Comparison of ENCODE assay signal across 18 cellular contexts in the genomic region with DNA sequence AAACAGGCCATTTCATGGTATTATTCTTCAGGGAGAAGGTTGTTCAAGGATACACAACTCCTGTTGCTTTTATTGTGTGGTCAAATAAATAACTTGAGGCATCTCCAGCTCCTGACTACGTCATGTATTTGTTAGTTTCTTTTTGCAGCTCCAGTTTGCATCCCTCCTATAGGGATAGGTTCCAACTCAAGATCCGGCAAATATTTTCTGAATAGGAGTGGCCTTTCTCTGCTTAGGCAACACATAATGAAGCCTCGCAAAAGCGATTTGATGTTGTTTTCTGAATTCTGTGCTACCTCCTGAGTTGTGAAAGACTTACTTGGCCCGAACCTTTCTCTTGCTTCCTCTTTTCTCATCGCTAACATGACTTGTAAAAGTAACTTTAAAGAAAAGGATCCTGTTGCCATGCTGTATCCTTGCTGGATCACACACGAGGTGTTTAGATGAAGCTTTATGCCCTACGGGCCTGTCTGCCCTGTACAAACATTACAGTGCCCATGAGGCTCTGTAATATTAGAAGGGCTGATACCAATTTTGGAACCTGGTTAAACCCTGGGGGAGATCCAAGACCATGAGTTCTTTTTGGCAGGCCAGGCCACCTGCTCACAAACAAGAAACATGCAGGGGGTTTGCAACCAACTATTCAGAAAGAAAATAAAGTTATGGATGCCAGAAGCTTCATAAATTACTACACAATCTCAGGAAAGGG.
DNase-seq lines count a peak whose midpoint lies in the region; ATAC-seq, FAIRE-seq and TF ChIP-seq lines count a peak whose summit lies in the region.
"Had no signal": no experiment of that assay in that cellular context is flagged by ENCODE, and none has a peak within 500 bp of the region (broad histone marks: within the 10 kb centered on the region; RNA-seq: fewer than 3 reads in every experiment).

No MANE protein-coding gene starts in this region.

- H3K4me1 ChIP-seq in ACC112 (ENCODE audit: control insufficient read depth, insufficient read depth, low read length, unreplicated experiment) (no peaks in the 10 kb centered on the region), left lung (no peaks in the 10 kb centered on the region)

- H3K27me3 ChIP-seq in ACC112 (ENCODE audit: insufficient read depth, low read length): no peaks in the 10 kb centered on the region
- no peaks in the 10 kb centered on the region for H3K27me3 ChIP-seq in left lung

- H3K79me2 ChIP-seq in ACC112 (ENCODE audit: control insufficient read depth, insufficient read depth, low read length, unreplicated experiment): no peaks in the 10 kb centered on the region

- no peak for FAIRE-seq in D721Med (lab: Jason Lieb, UNC)
- FAIRE-seq: TTC549 had no signal

- no peaks in the 10 kb centered on the region for H3K9me3 ChIP-seq in left lung

- no peaks in the 10 kb centered on the region for H3K36me3 ChIP-seq in ACC112 (ENCODE audit: insufficient read depth, low read length)
- H3K36me3 ChIP-seq in left lung: no peaks in the 10 kb centered on the region

- TF ChIP-seq CTCF in VCaP (conservative IDR thresholded peaks at IDR 0.05) (no peak), left lung (IDR thresholded peaks at IDR 0.05) (no peak), D721Med (IDR thresholded peaks at IDR 0.05; ENCODE audit: insufficient read depth, missing control alignments) (no peak)

- H3K27ac ChIP-seq in ACC112 (ENCODE audit: low read depth, low read length): no peak overlapping the region
- peak overlapping the region; percentile 20; the same call in 1 of the 2 replicates for H3K27ac ChIP-seq in VCaP
- no peak overlapping the region for H3K27ac ChIP-seq in left lung
- H3K27ac ChIP-seq: KMS-11 had no signal

- H2AFZ ChIP-seq in ACC112 (ENCODE audit: low read length, unreplicated experiment): peak overlapping the region; percentile 32

- intact Hi-C loops in left lung (cut with DNase I): no loop called here

- ATAC-seq in left lung (peak; percentile 29), GM18870 (IDR thresholded peaks at IDR 0.05; ENCODE audit: unreplicated experiment) (no peak), HG02678 (IDR thresholded peaks at IDR 0.05; ENCODE audit: unreplicated experiment) (no peak)
- ATAC-seq: CD8-positive, alpha-beta T cell; left lobe of liver had no signal

- DNase-seq in Kasumi-1 (lab: John Stamatoyannopoulos, UW) (peak; percentile 16 to 19), left lung (no peak), putamen (ENCODE audit: low spot score) (no peak), D721Med (ENCODE audit: insufficient read length, low spot score) (no peak)
- DNase-seq: activated CD4-positive, alpha-beta T cell treated with anti-CD3 and anti-CD28 coated beads for 4 hours; CD8-positive, alpha-beta T cell; dermis blood vessel endothelial cell; NCI-H1417 treated with DMSO at 0.1 percent for 48 hours; NCI-H69; retina; substantia nigra had no signal

- H3K4me3 ChIP-seq in ACC112 (ENCODE audit: low read depth, low read length) (peak overlapping the region; percentile 60), left lung (no peak overlapping the region)

Comparison
In these comparisons a context has a peak if more than half of its experiments do, and no peak if none do; other contexts are left out.
1. DNase-seq: peak in Kasumi-1 (2 of 2); none in left lung (0 of 2), putamen (single experiment) and D721Med (single experiment).